23 cellular contexts compared by ENCODE assay signal in the genomic region with DNA sequence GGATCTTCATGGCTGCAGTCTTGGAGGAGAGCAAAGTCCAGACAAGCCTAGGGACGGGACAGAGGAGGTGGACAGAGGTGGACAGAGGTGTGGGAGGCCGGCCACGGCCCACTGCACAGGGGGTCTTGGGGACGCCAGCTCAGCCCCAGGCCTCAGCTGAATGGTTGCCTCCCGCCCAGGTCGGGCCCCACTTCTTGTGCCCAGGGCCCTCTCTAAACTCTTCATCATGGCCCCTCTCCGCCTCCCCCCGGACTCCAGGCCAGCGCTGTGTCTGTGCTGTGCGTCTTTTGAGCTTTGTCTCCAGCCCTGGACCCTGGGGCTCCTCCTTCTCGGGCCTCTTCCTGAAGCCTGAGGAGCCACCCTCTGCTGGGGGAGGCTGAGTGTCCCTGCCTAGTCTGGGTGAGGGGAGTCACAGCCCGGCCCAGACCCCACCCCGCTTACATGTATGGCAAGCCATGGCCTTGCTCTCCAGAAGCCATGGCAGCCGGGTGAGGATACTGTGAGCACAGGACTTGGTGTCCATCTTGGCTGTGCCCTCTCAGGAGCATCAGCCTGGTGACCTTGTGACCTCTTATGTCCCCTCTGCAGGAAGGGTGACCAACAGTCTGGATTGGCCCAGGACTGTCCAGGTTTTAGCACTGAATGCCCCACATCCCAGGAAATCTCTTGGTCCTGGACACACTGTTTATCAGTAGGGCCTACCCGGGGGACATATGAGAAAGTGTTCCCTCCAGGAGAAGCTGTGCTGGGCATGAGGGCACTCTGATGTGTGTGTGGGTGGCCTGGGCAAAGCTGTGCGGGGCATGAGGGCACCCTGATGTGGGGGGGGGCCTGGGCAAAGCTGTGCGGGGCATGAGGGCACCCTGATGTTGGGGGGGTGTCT. TPM values are rescaled to one million over a fixed set of nuclear protein-coding genes. Genes with fewer than 3 reads are reported as not detected.
A peak's percentile ranks its signal among the peaks of the same experiment; 100 is the strongest.
DNase-seq lines count a peak whose midpoint lies in the region; ATAC-seq and TF ChIP-seq lines count a peak whose summit lies in the region.
"Had no signal": no experiment of that assay in that cellular context is flagged by ENCODE, and none has a peak within 500 bp of the region (broad histone marks: within the 10 kb centered on the region; RNA-seq: fewer than 3 reads in every experiment).

No MANE protein-coding gene starts in this region.

- H3K36me3 ChIP-seq in Caco-2 (ENCODE audit: control insufficient read depth, insufficient read depth, low read length) = no peaks in the 10 kb centered on the region

- POLR2A ChIA-PET in activated CD4-positive, alpha-beta T cell treated with anti-CD3 and anti-CD28 coated beads for 36 hours (lab: Charles Lee) = no interaction called here
- POLR2A ChIA-PET in Caco-2 (lab: Charles Lee) = no interaction called here

- CTCF ChIA-PET in activated CD4-positive, alpha-beta T cell treated with anti-CD3 and anti-CD28 coated beads for 36 hours (lab: Charles Lee) = interaction anchor here (0.6 to 1.5 kb wide), 2 partner anchors 33 to 436 kb away, joined by 3 to 6 read pairs; no protein-coding TSS in a partner anchor
- CTCF ChIA-PET in Caco-2 (lab: Charles Lee) = interaction anchor here (0.5 to 2.7 kb wide), 6 partner anchors 15 to 1869 kb away, joined by 3 to 15 read pairs (median 6); a partner anchor contains a TSS

- H3K4me3 ChIP-seq in Caco-2 (ENCODE audit: low read depth, low read length) = no peak overlapping the region

- no peak for ATAC-seq in activated CD4-positive, alpha-beta T cell treated with anti-CD3 and anti-CD28 coated beads for 36 hours
- ATAC-seq in omental fat pad (ENCODE audit: low FRiP score) (no peak), GM19035 (IDR thresholded peaks at IDR 0.05; ENCODE audit: unreplicated experiment) (no peak)
- ATAC-seq: Panc1 had no signal

- TF ChIP-seq CTCF in Caco-2 (IDR thresholded peaks at IDR 0.05; ENCODE audit: insufficient read depth in 1 of 2, low read depth in 1 of 2, low read length in 1 of 2, severe bottlenecking in 1 of 2, unreplicated experiment in 1 of 2) (no peak), chondrocyte (IDR thresholded peaks at IDR 0.05) (no peak), omental fat pad (IDR thresholded peaks at IDR 0.05) (no peak)

- H3K36me3 Mint-ChIP-seq in activated CD4-positive, alpha-beta T cell treated with anti-CD3 and anti-CD28 coated beads for 36 hours (ENCODE audit: low read depth) = no peaks in the 10 kb centered on the region
- H3K36me3 Mint-ChIP-seq in Caco-2 (ENCODE audit: insufficient read depth, unreplicated experiment) = peaks cover 7% of the 10 kb centered on the region
- no peaks in the 10 kb centered on the region for H3K36me3 Mint-ChIP-seq in chondrocyte (ENCODE audit: low read depth)
- H3K36me3 Mint-ChIP-seq: mesothelial cell of epicardium had no signal

- no peaks in the 10 kb centered on the region for H3K9me3 Mint-ChIP-seq in activated CD4-positive, alpha-beta T cell treated with anti-CD3 and anti-CD28 coated beads for 36 hours (ENCODE audit: low read depth)
- H3K9me3 Mint-ChIP-seq in Caco-2 (ENCODE audit: unreplicated experiment) (no peaks in the 10 kb centered on the region), chondrocyte (ENCODE audit: low read depth) (no peaks in the 10 kb centered on the region)
- H3K9me3 Mint-ChIP-seq: mesothelial cell of epicardium, nephron progenitor cell had no signal

- peak; percentile 5 for DNase-seq in activated CD4-positive, alpha-beta T cell treated with anti-CD3 and anti-CD28 coated beads for 1 hour
- DNase-seq in activated CD4-positive, alpha-beta T cell treated with anti-CD3 and anti-CD28 coated beads for 36 hours = no peak
- peak; percentile 10 to 56 for DNase-seq in Caco-2
- peak; percentile 79 for DNase-seq in chondrocyte (ENCODE audit: low spot score)
- DNase-seq in omental fat pad (ENCODE audit: low spot score) = peak; percentile 10
- DNase-seq in GM03348 (ENCODE audit: low spot score) = no peak
- DNase-seq in stimulated activated naive CD4-positive, alpha-beta T cell (lab: John Stamatoyannopoulos, UW) = no peak
- DNase-seq: activated naive CD4-positive, alpha-beta T cell treated with Interleukin-2 at 50 U/mL for 16 hours; cerebellar nuclear complex; DND-41; erythroblast; NCI-H1092 treated with DMSO at 0.1 percent for 48 hours; NCI-H2081; NCI-H446 treated with DMSO at 0.1 percent for 48 hours; nephron progenitor cell had no signal

- intact Hi-C loops in activated CD4-positive, alpha-beta T cell treated with anti-CD3 and anti-CD28 coated beads for 36 hours (cut with DNase I, micrococcal nuclease) = no loop called here
- intact Hi-C loops in Caco-2 (cut with micrococcal nuclease; ENCODE audit: unreplicated experiment) = no loop called here

- no peaks in the 10 kb centered on the region for H3K4me1 ChIP-seq in Caco-2

- no peak overlapping the region for H3K4me3 Mint-ChIP-seq in activated CD4-positive, alpha-beta T cell treated with anti-CD3 and anti-CD28 coated beads for 36 hours
- H3K4me3 Mint-ChIP-seq in Caco-2 (ENCODE audit: unreplicated experiment) = no peak overlapping the region
- H3K4me3 Mint-ChIP-seq in chondrocyte (ENCODE audit: unreplicated experiment) = no peak overlapping the region
- H3K4me3 Mint-ChIP-seq: mesothelial cell of epicardium, nephron progenitor cell had no signal

- no TSS peak for BruUV-seq in Caco-2 (replicated peaks; lab: Mats Ljungman, UMichigan)

- H3K27ac Mint-ChIP-seq in activated CD4-positive, alpha-beta T cell treated with anti-CD3 and anti-CD28 coated beads for 36 hours = no peak overlapping the region
- H3K27ac Mint-ChIP-seq in Caco-2 (ENCODE audit: unreplicated experiment) = no peak overlapping the region
- H3K27ac Mint-ChIP-seq in chondrocyte (ENCODE audit: unreplicated experiment) = no peak overlapping the region
- H3K27ac Mint-ChIP-seq: mesothelial cell of epicardium, nephron progenitor cell had no signal

- H3K4me1 Mint-ChIP-seq in activated CD4-positive, alpha-beta T cell treated with anti-CD3 and anti-CD28 coated beads for 36 hours = peaks cover 10% of the 10 kb centered on the region
- no peaks in the 10 kb centered on the region for H3K4me1 Mint-ChIP-seq in Caco-2 (ENCODE audit: low read depth, unreplicated experiment)
- peaks cover 7% of the 10 kb centered on the region for H3K4me1 Mint-ChIP-seq in chondrocyte (ENCODE audit: low read depth)

- no peaks in the 10 kb centered on the region for H3K27me3 ChIP-seq in Caco-2 (replicated peaks; ENCODE audit: control insufficient read depth, insufficient read depth, low read length)

- no peaks in the 10 kb centered on the region for H3K27me3 Mint-ChIP-seq in activated CD4-positive, alpha-beta T cell treated with anti-CD3 and anti-CD28 coated beads for 36 hours
- H3K27me3 Mint-ChIP-seq in Caco-2 (ENCODE audit: insufficient read depth, unreplicated experiment) (peaks cover 9% of the 10 kb centered on the region), chondrocyte (ENCODE audit: low read depth) (peaks cover 6% of the 10 kb centered on the region)

- no peaks in the 10 kb centered on the region for H3K9me3 ChIP-seq in Caco-2

RNA-seq across cellular contexts. Expression of a gene that starts 9.4 kb away (rescaled TPM):
- not detected for total RNA-seq in activated CD4-positive, alpha-beta T cell treated with anti-CD3 and anti-CD28 coated beads for 36 hours
- total RNA-seq in Caco-2 (2022) (not detected in 2 replicates), chondrocyte (not detected in 3 replicates), omental fat pad (not detected)
- total RNA-seq: A172, H4, kidney epithelial cell, mesothelial cell of epicardium, pulmonary artery endothelial cell, subcutaneous adipose tissue had no signal

RNA-seq across cellular contexts. Expression of a gene that starts 32.6 kb away (rescaled TPM):
- under 1 TPM; 0.30 to 0.46 TPM for total RNA-seq in activated CD4-positive, alpha-beta T cell treated with anti-CD3 and anti-CD28 coated beads for 36 hours
- total RNA-seq in Caco-2 (2022) = not detected in 2 replicates
- 0.55 to 1.4 TPM in 2 of 3 replicates, not detected in the other for total RNA-seq in chondrocyte
- under 1 TPM in 1 of 4 donors, not detected in 3; 0.65 TPM for total RNA-seq in omental fat pad
- total RNA-seq: A172, kidney epithelial cell, mesothelial cell of epicardium, pulmonary artery endothelial cell, subcutaneous adipose tissue had no signal

RNA-seq across cellular contexts. Expression of a gene that starts 36.9 kb away (rescaled TPM):
- under 1 TPM; 0.42 to 0.50 TPM for total RNA-seq in activated CD4-positive, alpha-beta T cell treated with anti-CD3 and anti-CD28 coated beads for 36 hours
- total RNA-seq in Caco-2 (2022) (0.51 and 0.59 TPM in 2 replicates), chondrocyte (3.2 to 4.6 TPM (median 3.5 TPM) in 3 replicates), omental fat pad (1 to 10 TPM in 3 of 4 donors, under 1 TPM in 1; 0.96 to 4.4 (median 1.4) TPM)

RNA-seq across cellular contexts. Expression of a gene that starts 37.5 kb away (rescaled TPM):
- total RNA-seq in activated CD4-positive, alpha-beta T cell treated with anti-CD3 and anti-CD28 coated beads for 36 hours = 10 to 100 TPM; 39.6 to 40.2 TPM
- total RNA-seq in Caco-2 (2022) (29.3 and 34.3 TPM in 2 replicates), chondrocyte (15.7 to 18.5 TPM (median 18.1 TPM) in 3 replicates), omental fat pad (10 to 100 TPM; 14.0 to 45.1 (median 29.3) TPM)

RNA-seq across cellular contexts. Expression of a gene that starts 47.5 kb away (rescaled TPM):
- total RNA-seq in activated CD4-positive, alpha-beta T cell treated with anti-CD3 and anti-CD28 coated beads for 36 hours = under 1 TPM; 0.12 to 0.14 TPM
- 0.25 and 0.65 TPM in 2 replicates for total RNA-seq in Caco-2 (2022)
- not detected in 3 replicates for total RNA-seq in chondrocyte
- not detected for total RNA-seq in omental fat pad
- total RNA-seq: kidney epithelial cell, pulmonary artery endothelial cell, subcutaneous adipose tissue had no signal

Comparison
In these comparisons a context has a peak if more than half of its experiments do, and no peak if none do; other contexts are left out.
1. DNase-seq: peak in activated CD4-positive, alpha-beta T cell treated with anti-CD3 and anti-CD28 coated beads for 1 hour (single experiment), Caco-2 (2 of 2), chondrocyte (single experiment) and omental fat pad (single experiment); none in activated CD4-positive, alpha-beta T cell treated with anti-CD3 and anti-CD28 coated beads for 36 hours (single experiment), GM03348 (single experiment) and stimulated activated naive CD4-positive, alpha-beta T cell (0 of 6).